Comparison of ENCODE assay signal across 22 cellular contexts in genomic region chr11:74212533-74212932, GRCh38. TPM values are rescaled to one million over a fixed set of nuclear protein-coding genes. Genes with fewer than 3 reads are reported as not detected.
DNase-seq lines count a peak whose midpoint lies in the region; ATAC-seq and FAIRE-seq lines count a peak whose summit lies in the region.
"Had no signal": no experiment of that assay in that cellular context is flagged by ENCODE, and none has a peak within 500 bp of the region (broad histone marks: within the 10 kb centered on the region; RNA-seq: fewer than 3 reads in every experiment).

No MANE protein-coding gene starts in this region.

- DNase-seq in GM23248 (peak; percentile 39), HTR-8/SVneo (ENCODE audit: insufficient read length, low spot score) (no peak), astrocyte of the hippocampus (ENCODE audit: low read depth, low spot score) (peak; percentile 2), myocyte (ENCODE audit: low read depth) (peak; percentile 9), amygdala (lab: John Stamatoyannopoulos, UW) (no peak)
- no peak for DNase-seq in stimulated activated CD4-positive, alpha-beta T cell treated with anti-CD3 and anti-CD28 coated beads, Interleukin-2, amount 100 ng/mL, for 48 hours
- DNase-seq: ACHN; AML-193; Caco-2; CD4-positive, alpha-beta T cell; GDM1; HFFc6 had no signal

- no peak overlapping the region for H2AFZ ChIP-seq in GM23248

- no peak overlapping the region for H3K9ac ChIP-seq in GM23248

- in situ Hi-C loops in GM23248 (cut with MboI): no loop called here

- H3F3A ChIP-seq in GM23248 (ENCODE audit: insufficient read depth): 0 out of 2 replicates have a peak, but pooled peaks cover under 1% of the 10 kb centered on the region

- no peak overlapping the region for H3K4me3 ChIP-seq in GM23248
- H3K4me3 ChIP-seq: K562 had no signal

- H3K4me2 ChIP-seq in GM23248 (ENCODE audit: unreplicated experiment): no peak overlapping the region

- WGBS in GM23248 (ENCODE audit: low coverage in 1 of 2, low lambda C conversion rate in 2 of 2, missing lambda C conversion rate in 2 of 2), 2 experiments: 81 to 86% methylated on average over 2 of the region's 2 CpGs

- peak; percentile 66 for FAIRE-seq in HTR-8/SVneo (lab: Jason Lieb, UNC)
- FAIRE-seq: A204.1, D721Med, GM12892, GM18507, H54, K562 had no signal

- no peaks in the 10 kb centered on the region for H3K4me1 ChIP-seq in GM23248 (ENCODE audit: insufficient read depth)
- H3K4me1 ChIP-seq: Caco-2 had no signal

- H3K36me3 ChIP-seq in GM23248 (ENCODE audit: low read depth): peaks cover 57% of the 10 kb centered on the region

- ATAC-seq in GM18907 (IDR thresholded peaks at IDR 0.05; ENCODE audit: unreplicated experiment) (no peak), GM18517 (IDR thresholded peaks at IDR 0.05; ENCODE audit: unreplicated experiment) (no peak)
- ATAC-seq: HCT116, K562 had no signal

- no peak overlapping the region for H3K27ac ChIP-seq in GM23248
- H3K27ac ChIP-seq: C4-2B had no signal

- no peaks in the 10 kb centered on the region for H3K9me3 ChIP-seq in GM23248 (ENCODE audit: low read depth)
- H3K9me3 ChIP-seq: Caco-2 had no signal

- H3K79me2 ChIP-seq in GM23248 (ENCODE audit: insufficient read depth): no peaks in the 10 kb centered on the region

- peaks cover 4% of the 10 kb centered on the region; the same call in 1 of the 2 replicates for H3K9me2 ChIP-seq in GM23248 (ENCODE audit: insufficient read depth)

- no peaks in the 10 kb centered on the region for H4K20me1 ChIP-seq in GM23248 (ENCODE audit: insufficient read depth)

- no peaks in the 10 kb centered on the region for H3K27me3 ChIP-seq in GM23248 (replicated peaks; ENCODE audit: insufficient read depth)

RNA-seq across cellular contexts. Expression of gene PPME1, which starts 41.4 kb away (rescaled TPM):
- total RNA-seq in GM23248 (2014; rRNA removed; shearing (Covaris generic)): 41.5 and 43.6 TPM in 2 replicates
- 62.1 and 63.5 TPM in 2 replicates for polyA plus RNA-seq in GM23248 (2016; fragmentation: Nextera tagmentation; extraction: Ambion mirVana)
- total RNA-seq in myocyte: 217 and 282 TPM in 2 replicates
- 267 TPM for polyA plus RNA-seq in myocyte (2012)

RNA-seq across cellular contexts. Expression of gene C2CD3, which starts 41.7 kb away (rescaled TPM):
- total RNA-seq in GM23248 (2014; rRNA removed; shearing (Covaris generic)): 9.2 and 29.6 TPM in 2 replicates
- polyA plus RNA-seq in GM23248 (2016; fragmentation: Nextera tagmentation; extraction: Ambion mirVana): 6.9 and 7.3 TPM in 2 replicates
- 54.0 and 55.6 TPM in 2 replicates for total RNA-seq in myocyte
- polyA plus RNA-seq in myocyte (2012): 28.6 TPM

Comparison
In these comparisons a context has a peak if more than half of its experiments do, and no peak if none do; other contexts are left out.
1. DNase-seq: peak in GM23248 (single experiment), astrocyte of the hippocampus (single experiment) and myocyte (single experiment); none in HTR-8/SVneo (single experiment), amygdala (0 of 56) and stimulated activated CD4-positive, alpha-beta T cell treated with anti-CD3 and anti-CD28 coated beads, Interleukin-2, amount 100 ng/mL, for 48 hours (0 of 2).